Comparison of ENCODE assay signal across 21 cellular contexts in genomic region chr6:144400321-144400720, GRCh38.
"Had no signal": no experiment of that assay in that cellular context is flagged by ENCODE, and none has a peak within 500 bp of the region (broad histone marks: within the 10 kb centered on the region; RNA-seq: fewer than 3 reads in every experiment).

No MANE protein-coding gene starts in this region.

- H3K27ac ChIP-seq: colonic mucosa had no signal

- H3K27me3 ChIP-seq: colonic mucosa, gastroesophageal sphincter, heart right ventricle had no signal

- H3K27me3 Mint-ChIP-seq: activated CD4-positive, alpha-beta T cell treated with anti-CD3 and anti-CD28 coated beads for 36 hours; activated naive CD4-positive, alpha-beta T cell treated with anti-CD3 and anti-CD28 coated beads, Interleukin-2, amount 50 U/mL, for 24 hours; stimulated activated naive CD8-positive, alpha-beta T cell treated with anti-CD3 and anti-CD28 coated beads, Interleukin-15, amount 100 ng/mL, for 72 hours; T-cell; type B pancreatic cell had no signal

- H3K4me3 ChIP-seq: colonic mucosa, gastroesophageal sphincter, heart right ventricle had no signal

- H3K4me3 Mint-ChIP-seq: activated CD4-positive, alpha-beta T cell treated with anti-CD3 and anti-CD28 coated beads for 36 hours; activated naive CD4-positive, alpha-beta T cell treated with anti-CD3 and anti-CD28 coated beads, Interleukin-2, amount 50 U/mL, for 24 hours; nephron progenitor cell; stimulated activated naive CD8-positive, alpha-beta T cell treated with anti-CD3 and anti-CD28 coated beads, Interleukin-15, amount 100 ng/mL, for 72 hours; T-cell; type B pancreatic cell; WTC11 had no signal

- DNase-seq: activated CD4-positive, alpha-beta T cell treated with anti-CD3 and anti-CD28 coated beads for 36 hours; activated CD4-positive, alpha-beta T cell treated with anti-CD3 and anti-CD28 coated beads, Interleukin-2, amount 50 U/mL, for 48 hours; activated gamma-delta T cell; amniotic stem cell; caudate nucleus; colonic mucosa; erythroblast; heart right ventricle; mesendoderm; nephron progenitor cell; nucleus accumbens; posterior cingulate gyrus; retina; stimulated activated CD4-positive, alpha-beta T cell treated with anti-CD3 and anti-CD28 coated beads, Interleukin-2, amount 100 ng/mL, for 24 hours; stimulated activated naive CD8-positive, alpha-beta T cell treated with anti-CD3 and anti-CD28 coated beads, Interleukin-15, amount 100 ng/mL, for 72 hours; T-cell had no signal

- H3K9me3 Mint-ChIP-seq: activated naive CD4-positive, alpha-beta T cell treated with anti-CD3 and anti-CD28 coated beads, Interleukin-2, amount 50 U/mL, for 24 hours had no signal

- H3K4me1 Mint-ChIP-seq: nephron progenitor cell had no signal

- H3K9me3 ChIP-seq: colonic mucosa had no signal

- H3K36me3 ChIP-seq: colonic mucosa, gastroesophageal sphincter had no signal

- ATAC-seq: activated CD4-positive, alpha-beta T cell treated with anti-CD3 and anti-CD28 coated beads for 36 hours; gastroesophageal sphincter; heart right ventricle; SK-N-SH treated with all-trans-retinoic acid at 6 μM for 48 hours; stimulated activated naive CD8-positive, alpha-beta T cell treated with anti-CD3 and anti-CD28 coated beads, Interleukin-15, amount 100 ng/mL, for 72 hours; T-cell; WTC11 had no signal

- H3K4me1 ChIP-seq: colonic mucosa had no signal

- H3K27ac Mint-ChIP-seq: activated CD4-positive, alpha-beta T cell treated with anti-CD3 and anti-CD28 coated beads for 36 hours; activated naive CD4-positive, alpha-beta T cell treated with anti-CD3 and anti-CD28 coated beads, Interleukin-2, amount 50 U/mL, for 24 hours; nephron progenitor cell; stimulated activated naive CD8-positive, alpha-beta T cell treated with anti-CD3 and anti-CD28 coated beads, Interleukin-15, amount 100 ng/mL, for 72 hours; T-cell; type B pancreatic cell had no signal
